In the genomic region with DNA sequence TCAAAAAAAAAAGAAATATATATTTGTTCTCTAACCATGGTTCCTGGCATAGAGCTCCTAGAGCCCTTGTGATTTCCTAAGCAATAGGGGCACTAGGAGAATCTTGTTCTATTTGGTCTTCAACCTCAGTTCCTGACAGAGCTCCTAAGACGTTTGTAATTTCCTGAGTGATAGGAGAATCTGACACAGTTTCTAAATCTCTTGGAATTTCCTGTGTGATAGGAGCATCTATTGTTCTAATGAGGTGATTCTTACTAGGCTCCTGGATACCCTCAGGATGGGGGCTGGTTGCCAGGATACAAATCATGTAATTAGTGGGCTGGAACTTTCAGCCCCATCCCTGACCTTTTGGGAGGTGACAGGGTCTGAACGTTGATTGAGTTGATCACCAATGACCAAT, we compare ENCODE assay signal across 28 cellular contexts.
"Had no signal": no experiment of that assay in that cellular context is flagged by ENCODE, and none has a peak within 500 bp of the region (broad histone marks: within the 10 kb centered on the region; RNA-seq: fewer than 3 reads in every experiment).

No MANE protein-coding gene starts in this region.

- H3K4me3 ChIP-seq: cardiac muscle cell, coronary artery, esophagus muscularis mucosa, hepatocyte, neural progenitor cell, psoas muscle, right atrium auricular region, stomach, thyroid gland, upper lobe of right lung had no signal

- H3K4me3 Mint-ChIP-seq: activated naive CD8-positive, alpha-beta T cell; effector memory CD8-positive, alpha-beta T cell; natural killer cell; neural progenitor cell; stimulated activated naive B cell treated with anti-CD40 and anti-IgM and Interleukin-4, amounts not matched to agents 10 μg/mL and 1 μg/mL and 100 μg/mL, for 72 hours; T-helper 17 cell had no signal

- H3K4me1 ChIP-seq: esophagus muscularis mucosa, neural progenitor cell, parathyroid adenoma, right atrium auricular region, thyroid gland had no signal

- H3K27ac Mint-ChIP-seq: activated naive CD8-positive, alpha-beta T cell; effector memory CD8-positive, alpha-beta T cell; natural killer cell; neural progenitor cell; stimulated activated naive B cell treated with anti-CD40 and anti-IgM and Interleukin-4, amounts not matched to agents 10 μg/mL and 1 μg/mL and 100 μg/mL, for 72 hours; T-helper 17 cell had no signal

- H3K9me3 ChIP-seq: esophagus muscularis mucosa, psoas muscle, right atrium auricular region, stomach, thyroid gland, upper lobe of right lung had no signal

- H3K36me3 Mint-ChIP-seq: natural killer cell had no signal

- H3K27me3 ChIP-seq: cardiac muscle cell, esophagus muscularis mucosa, hepatocyte, neural progenitor cell, right atrium auricular region, stomach, thyroid gland, upper lobe of right lung had no signal

- H3K27me3 Mint-ChIP-seq: activated naive CD8-positive, alpha-beta T cell; effector memory CD8-positive, alpha-beta T cell; stimulated activated naive B cell treated with anti-CD40 and anti-IgM and Interleukin-4, amounts not matched to agents 10 μg/mL and 1 μg/mL and 100 μg/mL, for 72 hours; T-helper 17 cell had no signal

- H3K36me3 ChIP-seq: cardiac muscle cell, esophagus muscularis mucosa, neural progenitor cell, right atrium auricular region, stomach, thyroid gland, upper lobe of right lung, WERI-Rb-1 had no signal

- DNase-seq: activated CD4-positive, alpha-beta T cell treated with anti-CD3 and anti-CD28 coated beads for 48 hours; activated CD4-positive, alpha-beta T cell treated with anti-CD3 and anti-CD28 coated beads, Interleukin-2, amount 50 U/mL, for 48 hours; activated CD8-positive, alpha-beta memory T cell treated with anti-CD3 and anti-CD28 coated beads for 24 hours; activated effector memory CD4-positive, alpha-beta T cell treated with Interleukin-2 at 50 U/mL for 16 hours; activated naive CD4-positive, alpha-beta T cell treated with Interleukin-2 at 50 U/mL for 16 hours; anterior cingulate cortex; effector memory CD8-positive, alpha-beta T cell; glutamatergic neuron; natural killer cell; occipital lobe; psoas muscle; stimulated activated CD4-positive, alpha-beta T cell treated with anti-CD3 and anti-CD28 coated beads, Interleukin-15, amount 100 ng/mL, for 24 hours; stimulated activated CD4-positive, alpha-beta T cell treated with anti-CD3 and anti-CD28 coated beads, Interleukin-2, amount 100 ng/mL, for 24 hours; stimulated activated naive B cell treated with anti-CD40 and anti-IgM and Interleukin-4, amounts not matched to agents 10 μg/mL and 1 μg/mL and 100 μg/mL, for 72 hours; stomach; T-helper 17 cell; T1000; thyroid gland; upper lobe of right lung; WERI-Rb-1 had no signal

- H3K9me3 Mint-ChIP-seq: effector memory CD8-positive, alpha-beta T cell; natural killer cell; stimulated activated naive B cell treated with anti-CD40 and anti-IgM and Interleukin-4, amounts not matched to agents 10 μg/mL and 1 μg/mL and 100 μg/mL, for 72 hours had no signal
